Comparison of ENCODE assay signal across 16 cellular contexts in the genomic region with DNA sequence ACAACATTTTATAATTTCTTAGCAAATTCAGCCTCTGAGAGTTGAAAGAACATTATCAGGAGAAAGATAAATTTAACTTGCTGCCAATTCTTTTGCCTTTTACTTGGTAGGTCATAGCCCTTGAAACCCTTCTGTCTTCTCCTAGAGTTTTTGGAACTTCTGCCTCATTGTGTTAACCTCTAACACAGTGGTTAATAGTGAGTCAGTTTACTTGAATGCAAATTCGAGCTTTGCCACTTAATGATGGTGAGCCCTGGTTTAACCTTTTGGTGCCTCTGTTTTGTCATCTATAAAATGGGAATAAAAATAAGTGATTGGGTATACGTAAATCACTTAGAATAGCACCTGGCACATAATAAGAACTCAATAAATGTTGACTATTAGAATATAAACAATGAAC. TPM values are rescaled to one million over a fixed set of nuclear protein-coding genes. Genes with fewer than 3 reads are reported as not detected.
A peak's percentile ranks its signal among the peaks of the same experiment; 100 is the strongest.
DNase-seq lines count a peak whose midpoint lies in the region; ATAC-seq and TF ChIP-seq lines count a peak whose summit lies in the region.
"Had no signal": no experiment of that assay in that cellular context is flagged by ENCODE, and none has a peak within 500 bp of the region (broad histone marks: within the 10 kb centered on the region; RNA-seq: fewer than 3 reads in every experiment).

No MANE protein-coding gene starts in this region.

- H3K4me3 Mint-ChIP-seq in activated naive CD4-positive, alpha-beta T cell treated with anti-CD3 and anti-CD28 coated beads, Interleukin-2, amount 10 ng/mL, durations not matched to agents 7 days and 5 days: no peak overlapping the region
- H3K4me3 Mint-ChIP-seq in activated naive CD4-positive, alpha-beta T cell treated with anti-CD3 and anti-CD28 coated beads for 36 hours: no peak overlapping the region
- no peak overlapping the region for H3K4me3 Mint-ChIP-seq in activated CD8-positive, alpha-beta T cell treated with anti-CD3 and anti-CD28 coated beads, Interleukin-2, amount 10 ng/mL, durations not matched to agents 7 days and 5 days
- H3K4me3 Mint-ChIP-seq: CD14-positive monocyte had no signal

- H3K27ac ChIP-seq in tibial artery (peak overlapping the region; percentile 24 to 86), Peyer's patch (no peak overlapping the region)
- H3K27ac ChIP-seq: A549, psoas muscle had no signal

- DNase-seq in activated naive CD4-positive, alpha-beta T cell treated with anti-CD3 and anti-CD28 coated beads, Interleukin-2, amount 10 ng/mL, durations not matched to agents 7 days and 5 days: no peak
- DNase-seq in activated naive CD4-positive, alpha-beta T cell treated with anti-CD3 and anti-CD28 coated beads for 36 hours: no peak
- DNase-seq in activated CD8-positive, alpha-beta T cell treated with anti-CD3 and anti-CD28 coated beads, Interleukin-2, amount 10 ng/mL, durations not matched to agents 7 days and 5 days: no peak
- peak; percentile 17 for DNase-seq in fibroblast of the aortic adventitia (ENCODE audit: low read depth)
- no peak for DNase-seq in tibial artery
- no peak for DNase-seq in T1000 (lab: John Stamatoyannopoulos, UW)
- DNase-seq in Peyer's patch: no peak
- no peak for DNase-seq in GM13976 (ENCODE audit: low spot score)
- DNase-seq: activated gamma-delta T cell, endodermal cell, hippocampal formation, NCI-H1436, psoas muscle had no signal

- H3K4me1 Mint-ChIP-seq in activated naive CD4-positive, alpha-beta T cell treated with anti-CD3 and anti-CD28 coated beads, Interleukin-2, amount 10 ng/mL, durations not matched to agents 7 days and 5 days: peaks cover 19% of the 10 kb centered on the region
- peaks cover 15% of the 10 kb centered on the region for H3K4me1 Mint-ChIP-seq in activated naive CD4-positive, alpha-beta T cell treated with anti-CD3 and anti-CD28 coated beads for 36 hours (ENCODE audit: low read depth)
- peaks cover 25% of the 10 kb centered on the region for H3K4me1 Mint-ChIP-seq in activated CD8-positive, alpha-beta T cell treated with anti-CD3 and anti-CD28 coated beads, Interleukin-2, amount 10 ng/mL, durations not matched to agents 7 days and 5 days (ENCODE audit: low read depth)

- CTCF ChIA-PET in activated naive CD4-positive, alpha-beta T cell treated with anti-CD3 and anti-CD28 coated beads, Interleukin-2, amount 10 ng/mL, durations not matched to agents 7 days and 5 days (lab: Charles Lee): interaction anchor here (2.6 kb wide), 1 partner anchor 73 kb away, joined by 13 read pairs; no protein-coding TSS in a partner anchor
- CTCF ChIA-PET in activated naive CD4-positive, alpha-beta T cell treated with anti-CD3 and anti-CD28 coated beads for 36 hours (lab: Charles Lee): interaction anchor here (0.7 to 3.9 kb wide), 4 partner anchors 9 to 206 kb away, joined by 3 to 19 read pairs (median 4); no protein-coding TSS in a partner anchor
- CTCF ChIA-PET in activated CD8-positive, alpha-beta T cell treated with anti-CD3 and anti-CD28 coated beads, Interleukin-2, amount 10 ng/mL, durations not matched to agents 7 days and 5 days (lab: Charles Lee): interaction anchor here (1.2 to 5.3 kb wide), 3 partner anchors 31 to 190 kb away, joined by 3 to 39 read pairs (median 22); partner anchors contain the start of gene SNX30

- no peaks in the 10 kb centered on the region for H3K27me3 Mint-ChIP-seq in activated naive CD4-positive, alpha-beta T cell treated with anti-CD3 and anti-CD28 coated beads, Interleukin-2, amount 10 ng/mL, durations not matched to agents 7 days and 5 days
- H3K27me3 Mint-ChIP-seq in activated naive CD4-positive, alpha-beta T cell treated with anti-CD3 and anti-CD28 coated beads for 36 hours (ENCODE audit: low read depth): no peaks in the 10 kb centered on the region
- H3K27me3 Mint-ChIP-seq in activated CD8-positive, alpha-beta T cell treated with anti-CD3 and anti-CD28 coated beads, Interleukin-2, amount 10 ng/mL, durations not matched to agents 7 days and 5 days (ENCODE audit: low read depth): no peaks in the 10 kb centered on the region
- H3K27me3 Mint-ChIP-seq: type B pancreatic cell had no signal

- TF ChIP-seq POLR2A in Peyer's patch (IDR thresholded peaks at IDR 0.05): no peak

- no peak for TF ChIP-seq CTCF in fibroblast of the aortic adventitia (IDR thresholded peaks at IDR 0.05; ENCODE audit: insufficient read depth, low read length)
- TF ChIP-seq CTCF in tibial artery (IDR thresholded peaks at IDR 0.05): no peak
- TF ChIP-seq CTCF in Peyer's patch (IDR thresholded peaks at IDR 0.05): no peak
- TF ChIP-seq CTCF in GM13976 (IDR thresholded peaks at IDR 0.05; ENCODE audit: borderline replicate concordance, control extremely low read depth, extremely low read depth, insufficient read depth, missing control alignments): no peak

- H3K4me1 ChIP-seq in tibial artery: peaks cover 0 to 20% (median 9%) of the 10 kb centered on the region in 4 donors
- peaks cover 0 to 15% (median 3%) of the 10 kb centered on the region in 4 donors for H3K4me1 ChIP-seq in Peyer's patch
- H3K4me1 ChIP-seq: psoas muscle had no signal

- H3K9me3 ChIP-seq in tibial artery (no peaks in the 10 kb centered on the region), Peyer's patch (no peaks in the 10 kb centered on the region)
- H3K9me3 ChIP-seq: A549, psoas muscle had no signal

- H3K36me3 Mint-ChIP-seq in activated naive CD4-positive, alpha-beta T cell treated with anti-CD3 and anti-CD28 coated beads, Interleukin-2, amount 10 ng/mL, durations not matched to agents 7 days and 5 days: peaks cover 3% of the 10 kb centered on the region
- H3K36me3 Mint-ChIP-seq in activated naive CD4-positive, alpha-beta T cell treated with anti-CD3 and anti-CD28 coated beads for 36 hours (ENCODE audit: low read depth): no peaks in the 10 kb centered on the region
- peaks cover 4% of the 10 kb centered on the region for H3K36me3 Mint-ChIP-seq in activated CD8-positive, alpha-beta T cell treated with anti-CD3 and anti-CD28 coated beads, Interleukin-2, amount 10 ng/mL, durations not matched to agents 7 days and 5 days (ENCODE audit: low read depth)
- H3K36me3 Mint-ChIP-seq: type B pancreatic cell had no signal

- intact Hi-C loops in activated naive CD4-positive, alpha-beta T cell treated with anti-CD3 and anti-CD28 coated beads for 36 hours (cut with micrococcal nuclease): loop anchor here (5.0 to 10.0 kb wide), 2 partner anchors 362 to 625 kb away; no protein-coding TSS in a partner anchor
- intact Hi-C loops in tibial artery (cut with DNase I; ENCODE audit: low total_unique reads): loop anchor here (10.0 kb wide), 1 partner anchor 105 kb away; no protein-coding TSS in a partner anchor

- H3K9me3 Mint-ChIP-seq in activated naive CD4-positive, alpha-beta T cell treated with anti-CD3 and anti-CD28 coated beads, Interleukin-2, amount 10 ng/mL, durations not matched to agents 7 days and 5 days: no peaks in the 10 kb centered on the region
- no peaks in the 10 kb centered on the region for H3K9me3 Mint-ChIP-seq in activated naive CD4-positive, alpha-beta T cell treated with anti-CD3 and anti-CD28 coated beads for 36 hours
- H3K9me3 Mint-ChIP-seq in activated CD8-positive, alpha-beta T cell treated with anti-CD3 and anti-CD28 coated beads, Interleukin-2, amount 10 ng/mL, durations not matched to agents 7 days and 5 days (ENCODE audit: insufficient read depth): no peaks in the 10 kb centered on the region
- H3K9me3 Mint-ChIP-seq: CD14-positive monocyte, endodermal cell, type B pancreatic cell had no signal

- H3K36me3 ChIP-seq in tibial artery: peaks cover 0 to 5% (median under 1%) of the 10 kb centered on the region in 3 donors
- H3K36me3 ChIP-seq in Peyer's patch: no peaks in the 10 kb centered on the region

- H3K27me3 ChIP-seq in tibial artery (no peaks in the 10 kb centered on the region), Peyer's patch (no peaks in the 10 kb centered on the region)

- H3K4me3 ChIP-seq in fibroblast of the aortic adventitia (ENCODE audit: low read depth, low read length) (no peak overlapping the region), tibial artery (no peak overlapping the region), Peyer's patch (no peak overlapping the region)
- H3K4me3 ChIP-seq: A549, psoas muscle had no signal

- H3K27ac Mint-ChIP-seq in activated naive CD4-positive, alpha-beta T cell treated with anti-CD3 and anti-CD28 coated beads, Interleukin-2, amount 10 ng/mL, durations not matched to agents 7 days and 5 days: peak overlapping the region; percentile 38
- no peak overlapping the region for H3K27ac Mint-ChIP-seq in activated naive CD4-positive, alpha-beta T cell treated with anti-CD3 and anti-CD28 coated beads for 36 hours
- peak overlapping the region; percentile 30 for H3K27ac Mint-ChIP-seq in activated CD8-positive, alpha-beta T cell treated with anti-CD3 and anti-CD28 coated beads, Interleukin-2, amount 10 ng/mL, durations not matched to agents 7 days and 5 days
- H3K27ac Mint-ChIP-seq: CD14-positive monocyte, endodermal cell had no signal

- in situ Hi-C loops in GM13976 (cut with MboI; ENCODE audit: low sequenced_read_pairs, unreplicated experiment): loop anchor here (25.0 kb wide), 1 partner anchor 632 kb away; no protein-coding TSS in a partner anchor

- POLR2A ChIA-PET in activated CD8-positive, alpha-beta T cell treated with anti-CD3 and anti-CD28 coated beads, Interleukin-2, amount 10 ng/mL, durations not matched to agents 7 days and 5 days (lab: Charles Lee): interaction anchor here (1.0 to 2.6 kb wide), 2 partner anchors 32 to 233 kb away, joined by 3 to 7 read pairs; partner anchors contain the start of gene KIAA1958

- ATAC-seq in activated CD8-positive, alpha-beta T cell treated with anti-CD3 and anti-CD28 coated beads, Interleukin-2, amount 10 ng/mL, durations not matched to agents 7 days and 5 days: no peak
- ATAC-seq: A549, psoas muscle had no signal

RNA-seq across cellular contexts. Expression of gene INIP, which starts 1.8 kb away (rescaled TPM):
- total RNA-seq in activated naive CD4-positive, alpha-beta T cell treated with anti-CD3 and anti-CD28 coated beads for 36 hours: 10 to 100 TPM; 31.1 to 33.4 TPM
- total RNA-seq in activated CD8-positive, alpha-beta T cell treated with anti-CD3 and anti-CD28 coated beads, Interleukin-2, amount 10 ng/mL, durations not matched to agents 7 days and 5 days: 10 to 100 TPM; 32.1 to 32.8 TPM
- 39.1 and 98.9 TPM in 2 replicates for total RNA-seq in fibroblast of the aortic adventitia (ENCODE audit: low replicate concordance)
- 10 to 100 TPM; 15.0 to 24.0 (median 21.3) TPM for total RNA-seq in Peyer's patch

RNA-seq across cellular contexts. Expression of gene SNX30, which starts 30.9 kb away (rescaled TPM):
- 1 to 10 TPM; 4.1 to 4.6 TPM for total RNA-seq in activated naive CD4-positive, alpha-beta T cell treated with anti-CD3 and anti-CD28 coated beads for 36 hours
- total RNA-seq in activated CD8-positive, alpha-beta T cell treated with anti-CD3 and anti-CD28 coated beads, Interleukin-2, amount 10 ng/mL, durations not matched to agents 7 days and 5 days: 1 to 10 TPM; 5.5 to 7.2 TPM
- total RNA-seq in fibroblast of the aortic adventitia (ENCODE audit: low replicate concordance): 22.0 and 24.1 TPM in 2 replicates
- 10 to 100 TPM; 18.2 to 46.4 (median 26.2) TPM for total RNA-seq in Peyer's patch

Comparison
In these comparisons a context has a peak if more than half of its experiments do, and no peak if none do; other contexts are left out.
1. H3K27ac ChIP-seq: peak in tibial artery (2 of 2); none in Peyer's patch (0 of 4).